8 cellular contexts compared by ENCODE assay signal in genomic region chr11:13667245-13667644, GRCh38. TPM values are rescaled to one million over a fixed set of nuclear protein-coding genes. Genes with fewer than 3 reads are reported as not detected.
DNase-seq lines count a peak whose midpoint lies in the region; ATAC-seq and TF ChIP-seq lines count a peak whose summit lies in the region.

No MANE protein-coding gene starts in this region.

- DNase-seq in NCI-H82 (lab: John Stamatoyannopoulos, UW) (peak; percentile 20), NCI-H82 treated with DMSO at 0.1 percent for 48 hours (lab: John Stamatoyannopoulos, UW; ENCODE audit: unreplicated experiment) (no peak), fibroblast of villous mesenchyme (ENCODE audit: low read depth) (no peak), HAP-1 (ENCODE audit: low spot score in 2 of 2) (no peak), AG08396 (ENCODE audit: low spot score) (no peak)
- peak; percentile 9 for DNase-seq in stimulated activated naive CD8-positive, alpha-beta T cell treated with anti-CD3 and anti-CD28 coated beads, Interleukin-15, Interleukin-2, amounts not matched to agents 100 U/mL and 50 U/mL, for 24 hours

- no peaks in the 10 kb centered on the region for H3K36me3 ChIP-seq in HAP-1 (replicated peaks)

- H3K27me3 Mint-ChIP-seq in T-helper 1 cell treated with Interleukin-12 subunit alpha and Interleukin-12 subunit beta and Interleukin-4 antibody, amounts not matched to agents 30 μg/mL and 1 μg/mL, for 36 hours (ENCODE audit: low read depth), result peaks cover 24% of the 10 kb centered on the region

- H3K4me3 Mint-ChIP-seq in T-helper 1 cell treated with Interleukin-12 subunit alpha and Interleukin-12 subunit beta and Interleukin-4 antibody, amounts not matched to agents 30 μg/mL and 1 μg/mL, for 36 hours, result peak overlapping the region; percentile 73

- H3K27ac Mint-ChIP-seq in T-helper 1 cell treated with Interleukin-12 subunit alpha and Interleukin-12 subunit beta and Interleukin-4 antibody, amounts not matched to agents 30 μg/mL and 1 μg/mL, for 36 hours, result peak overlapping the region; percentile 67

- H3K9me3 Mint-ChIP-seq in T-helper 1 cell treated with Interleukin-12 subunit alpha and Interleukin-12 subunit beta and Interleukin-4 antibody, amounts not matched to agents 30 μg/mL and 1 μg/mL, for 36 hours, result no peaks in the 10 kb centered on the region

- TF ChIP-seq CTCF in fibroblast of villous mesenchyme (IDR thresholded peaks at IDR 0.05; ENCODE audit: insufficient read depth, low read depth, low read length), result no peak

- H3K4me1 ChIP-seq in HAP-1, result peaks cover 13% of the 10 kb centered on the region

- in situ Hi-C loops in HAP-1 (cut with MboI; ENCODE audit: low sequenced_read_pairs), result no loop called here

- peak overlapping the region; percentile 78 for H3K4me3 ChIP-seq in fibroblast of villous mesenchyme (ENCODE audit: low read depth, low read length)
- H3K4me3 ChIP-seq in HAP-1, result no peak overlapping the region

- H3K9me3 ChIP-seq in HAP-1, result peaks cover 2% of the 10 kb centered on the region; the same call in 1 of the 2 replicates

- H3K36me3 Mint-ChIP-seq in T-helper 1 cell treated with Interleukin-12 subunit alpha and Interleukin-12 subunit beta and Interleukin-4 antibody, amounts not matched to agents 30 μg/mL and 1 μg/mL, for 36 hours (ENCODE audit: low read depth), result peaks cover 4% of the 10 kb centered on the region

- peaks cover 30% of the 10 kb centered on the region for H3K4me1 Mint-ChIP-seq in T-helper 1 cell treated with Interleukin-12 subunit alpha and Interleukin-12 subunit beta and Interleukin-4 antibody, amounts not matched to agents 30 μg/mL and 1 μg/mL, for 36 hours (ENCODE audit: low read depth)

- ATAC-seq in stimulated activated naive CD8-positive, alpha-beta T cell treated with anti-CD3 and anti-CD28 coated beads, Interleukin-15, Interleukin-2, amounts not matched to agents 100 U/mL and 50 U/mL, for 24 hours, result no peak
- ATAC-seq in HG03025 (IDR thresholded peaks at IDR 0.05; ENCODE audit: low FRiP score, unreplicated experiment), result no peak

- H3K27me3 ChIP-seq in HAP-1 (ENCODE audit: low read depth), result no peaks in the 10 kb centered on the region

RNA-seq across cellular contexts. Expression of gene FAR1, which starts 1.2 kb away (rescaled TPM):
- 58.3 and 59.9 TPM in 2 replicates for total RNA-seq in fibroblast of villous mesenchyme

Comparison
In these comparisons a context has a peak if more than half of its experiments do, and no peak if none do; other contexts are left out.
1. DNase-seq: peak in NCI-H82 (single experiment) and stimulated activated naive CD8-positive, alpha-beta T cell treated with anti-CD3 and anti-CD28 coated beads, Interleukin-15, Interleukin-2, amounts not matched to agents 100 U/mL and 50 U/mL, for 24 hours (single experiment); none in NCI-H82 treated with DMSO at 0.1 percent for 48 hours (single experiment), fibroblast of villous mesenchyme (single experiment), HAP-1 (0 of 2) and AG08396 (single experiment).